ENCODE assay signal across 16 cellular contexts in genomic region chr6:37306026-37306425, GRCh38. TPM values are rescaled to one million over a fixed set of nuclear protein-coding genes. Genes with fewer than 3 reads are reported as not detected.
A peak's percentile ranks its signal among the peaks of the same experiment; 100 is the strongest.
DNase-seq lines count a peak whose midpoint lies in the region; ATAC-seq and TF ChIP-seq lines count a peak whose summit lies in the region.
"Had no signal": no experiment of that assay in that cellular context is flagged by ENCODE, and none has a peak within 500 bp of the region (broad histone marks: within the 10 kb centered on the region; RNA-seq: fewer than 3 reads in every experiment).

No MANE protein-coding gene starts in this region.

- TF ChIP-seq POLR2A in erythroblast (IDR thresholded peaks at IDR 0.05; ENCODE audit: low read length): no peak

- peaks cover 0 to 42% of the 10 kb centered on the region in 2 experiments; a peak in 1 of 3 replicates for H3K36me3 ChIP-seq in HEK293 (ENCODE audit: control insufficient read depth in 2 of 2, insufficient read depth in 1 of 2, low read length in 2 of 2)
- H3K36me3 ChIP-seq in KMS-11 (ENCODE audit: insufficient read depth): no peaks in the 10 kb centered on the region
- peaks cover 7% of the 10 kb centered on the region for H3K36me3 ChIP-seq in BE2C

- H4K20me1 ChIP-seq in KMS-11 (ENCODE audit: insufficient read depth): no peaks in the 10 kb centered on the region

- H3K4me1 ChIP-seq in HEK293 (ENCODE audit: control insufficient read depth, insufficient read depth, low read length) (peaks cover 5% of the 10 kb centered on the region), KMS-11 (ENCODE audit: low read depth, poor library complexity, severe bottlenecking) (peaks cover 51% of the 10 kb centered on the region), BE2C (no peaks in the 10 kb centered on the region; the same call in 1 of the 2 replicates)

- peak overlapping the region; percentile 52 for H3K4me2 ChIP-seq in KMS-11
- H3K4me2 ChIP-seq: SK-N-SH had no signal

- H3K4me3 ChIP-seq in HEK293 (ENCODE audit: low read depth, low read length): no peak overlapping the region
- H3K4me3 ChIP-seq in KMS-11 (IDR thresholded peaks at IDR 0.05; ENCODE audit: insufficient read depth, low read depth, low read length): no peak overlapping the region
- no peak overlapping the region for H3K4me3 ChIP-seq in BE2C (ENCODE audit: low read depth, low read length)

- H3K9ac ChIP-seq in KMS-11: no peak overlapping the region
- H3K9ac ChIP-seq: SK-N-SH had no signal

- POLR2A ChIA-PET in HEK293 (lab: Yijun Ruan, JAX): no interaction called here

- H3K27ac ChIP-seq in HEK293 (ENCODE audit: extremely low read depth, low read depth, low read length) (no peak overlapping the region), KMS-11 (0 out of 2 replicates have a peak overlapping the region, but pooled peaks have one; percentile 28)
- H3K27ac ChIP-seq: HL-60 had no signal

- DNase-seq in UCSD-AML1 (lab: John Stamatoyannopoulos, UW; ENCODE audit: unreplicated experiment) (peak; percentile 31), erythroblast (lab: John Stamatoyannopoulos, UW) (peak; percentile 57 to 59), NCI-H1436 treated with DMSO at 0.1 percent for 48 hours (lab: John Stamatoyannopoulos, UW) (no peak), BE2C (no peak)
- DNase-seq in stimulated activated CD4-positive, alpha-beta T cell treated with anti-CD3 and anti-CD28 coated beads, Interleukin-1b, Interleukin-23, amount 100 ng/mL, for 48 hours: no peak
- DNase-seq: CD8-positive, alpha-beta T cell; EL; Kasumi-1; NCI-H2029; NCI-H526; PC-3; SK-N-SH had no signal

- no peak for TF ChIP-seq CTCF in HEK293 (tag by site-specific recombination; IDR thresholded peaks at IDR 0.05)
- TF ChIP-seq CTCF in KMS-11 (conservative IDR thresholded peaks at IDR 0.05; ENCODE audit: low read depth, low read length): no peak
- TF ChIP-seq CTCF in BE2C (IDR thresholded peaks at IDR 0.05; ENCODE audit: low read depth, low read length): no peak

- H3K27me3 ChIP-seq in KMS-11 (ENCODE audit: insufficient read depth, low read depth) (no peaks in the 10 kb centered on the region), BE2C (no peaks in the 10 kb centered on the region)

- H2AFZ ChIP-seq in KMS-11 (ENCODE audit: low read depth): no peak overlapping the region

- no peaks in the 10 kb centered on the region for H3K79me2 ChIP-seq in KMS-11 (ENCODE audit: insufficient read depth, low read depth)

- ATAC-seq in GM21576 (IDR thresholded peaks at IDR 0.05; ENCODE audit: unreplicated experiment): no peak
- ATAC-seq: CD8-positive, alpha-beta T cell; PC-3 had no signal

- H3K9me3 ChIP-seq in HEK293 (ENCODE audit: control insufficient read depth, insufficient read depth, low read depth, low read length) (no peaks in the 10 kb centered on the region), BE2C (no peaks in the 10 kb centered on the region)
- H3K9me3 ChIP-seq: SK-N-SH had no signal

- CTCF ChIA-PET in HEK293 (lab: Yijun Ruan, JAX): interaction anchor here (1.0 to 6.8 kb wide), 5 partner anchors 9 to 19 kb away, joined by 3 to 57 read pairs (median 4); no protein-coding TSS in a partner anchor

TF ChIP-seq in HEK293, 187 proteins besides CTCF, POLR2A, EP300 and RAD21:
- TF ChIP-seq ZBTB48 (tag by site-specific recombination; IDR thresholded peaks at IDR 0.05) (0 out of 2 replicates have a peak, but pooled peaks have one; percentile 20), ZNF2 (tag by site-specific recombination; IDR thresholded peaks at IDR 0.05) (no peak)

RNA-seq across cellular contexts. Expression of gene RNF8, which starts 47.8 kb away (rescaled TPM):
- 18.4 TPM for polyA plus RNA-seq in BE2C (2012; ENCODE audit: insufficient read depth, insufficient read length, low read depth)

RNA-seq across cellular contexts. Expression of gene TMEM217, which starts 48.1 kb away (rescaled TPM):
- polyA plus RNA-seq in BE2C (2012; ENCODE audit: insufficient read depth, insufficient read length, low read depth): not detected

RNA-seq across cellular contexts. Expression of gene TBC1D22B, which starts 48.5 kb away (rescaled TPM):
- polyA plus RNA-seq in BE2C (2012; ENCODE audit: insufficient read depth, insufficient read length, low read depth): 5.9 TPM

Comparison
In these comparisons a context has a peak if more than half of its experiments do, and no peak if none do; other contexts are left out.
1. DNase-seq: peak in UCSD-AML1 (single experiment) and erythroblast (2 of 2); none in NCI-H1436 treated with DMSO at 0.1 percent for 48 hours (single experiment), stimulated activated CD4-positive, alpha-beta T cell treated with anti-CD3 and anti-CD28 coated beads, Interleukin-1b, Interleukin-23, amount 100 ng/mL, for 48 hours (single experiment) and BE2C (single experiment).